ENCODE assay signal across 24 cellular contexts in genomic region chr3:194504861-194505260, GRCh38. TPM values are rescaled to one million over a fixed set of nuclear protein-coding genes. Genes with fewer than 3 reads are reported as not detected.
A peak's percentile ranks its signal among the peaks of the same experiment; 100 is the strongest.
DNase-seq lines count a peak whose midpoint lies in the region; ATAC-seq and TF ChIP-seq lines count a peak whose summit lies in the region.
"Had no signal": no experiment of that assay in that cellular context is flagged by ENCODE, and none has a peak within 500 bp of the region (broad histone marks: within the 10 kb centered on the region; RNA-seq: fewer than 3 reads in every experiment).

No MANE protein-coding gene starts in this region.

- H3K9me3 Mint-ChIP-seq in osteocyte (ENCODE audit: unreplicated experiment) (no peaks in the 10 kb centered on the region), natural killer cell (no peaks in the 10 kb centered on the region)

- H2BK20ac ChIP-seq in IMR-90 (ENCODE audit: low read depth, low read length), result peak overlapping the region; percentile 70

- no peak overlapping the region for H3K23ac ChIP-seq in IMR-90 (ENCODE audit: low read depth, low read length)

- no peak for TF ChIP-seq RAD21 in IMR-90 (IDR thresholded peaks at IDR 0.05; ENCODE audit: low read length)

- no peaks in the 10 kb centered on the region for H3K36me3 ChIP-seq in IMR-90 (ENCODE audit: control insufficient read depth, insufficient read depth, low read length)
- no peaks in the 10 kb centered on the region for H3K36me3 ChIP-seq in subcutaneous abdominal adipose tissue (ENCODE audit: control insufficient read depth in 5 of 5, insufficient read depth in 5 of 5, low read length in 5 of 5)
- H3K36me3 ChIP-seq in body of pancreas (replicated peaks in 1 of 2; ENCODE audit: insufficient read depth in 1 of 2, low read depth in 2 of 2), result no peaks in the 10 kb centered on the region
- H3K36me3 ChIP-seq: BE2C, BLaER1 had no signal

- H3K4me3 Mint-ChIP-seq in osteocyte (ENCODE audit: unreplicated experiment) (no peak overlapping the region), natural killer cell (no peak overlapping the region)
- H3K4me3 Mint-ChIP-seq: CD14-positive monocyte; CD4-positive, alpha-beta memory T cell; CD4-positive, CD25-positive, alpha-beta regulatory T cell; CD8-positive, alpha-beta memory T cell had no signal

- no peak for DNase-seq in IMR-90
- peak; percentile 25 for DNase-seq in osteocyte (ENCODE audit: extremely low spot score, unreplicated experiment)
- DNase-seq in body of pancreas, result no peak
- no peak for DNase-seq in globus pallidus (ENCODE audit: low spot score)
- no peak for DNase-seq in natural killer cell
- DNase-seq: 8988T; ACHN; BE2C; C1 segment of cervical spinal cord; CD4-positive, alpha-beta memory T cell; CD4-positive, CD25-positive, alpha-beta regulatory T cell; CD8-positive, alpha-beta memory T cell; COR-L47; DMS 273 treated with DMSO at 0.1 percent for 48 hours; DMS153; DMS53; DMS79; DND-41; EL; GDM1 had no signal

- H4K8ac ChIP-seq in IMR-90 (ENCODE audit: low read depth in 2 of 2, low read length in 2 of 2), result no peak overlapping the region; a peak in 1 of 4 replicates

- TF ChIP-seq POLR2A in IMR-90 (IDR thresholded peaks at IDR 0.05; ENCODE audit: low read depth, low read length), result no peak
- TF ChIP-seq POLR2A in body of pancreas (IDR thresholded peaks at IDR 0.05), result no peak

- no peaks in the 10 kb centered on the region for H3K9me3 ChIP-seq in IMR-90 (ENCODE audit: control insufficient read depth, insufficient read depth, low read length)
- H3K9me3 ChIP-seq in subcutaneous abdominal adipose tissue (ENCODE audit: control insufficient read depth in 5 of 5, low read length in 5 of 5), result no peaks in the 10 kb centered on the region
- no peaks in the 10 kb centered on the region for H3K9me3 ChIP-seq in body of pancreas
- H3K9me3 ChIP-seq: BE2C had no signal

- no peak overlapping the region for H3K4me2 ChIP-seq in IMR-90 (ENCODE audit: low read depth, low read length)
- H3K4me2 ChIP-seq: BLaER1 had no signal

- in situ Hi-C loops in IMR-90 (cut with MboI; ENCODE audit: low sequenced_read_pairs), result no loop called here

- H3K56ac ChIP-seq in IMR-90 (ENCODE audit: extremely low read depth, insufficient read depth, low read length), result no peak overlapping the region

- H2AFZ ChIP-seq in IMR-90 (replicated peaks; ENCODE audit: low read length, poor library complexity), result no peak overlapping the region

- BruUV-seq in IMR-90 (replicated peaks; lab: Mats Ljungman, UMichigan), result no TSS peak

- H3K4me1 ChIP-seq in IMR-90 (ENCODE audit: control insufficient read depth, insufficient read depth, low read length), result peaks cover 14% of the 10 kb centered on the region
- H3K4me1 ChIP-seq in subcutaneous abdominal adipose tissue (ENCODE audit: control insufficient read depth in 5 of 5, insufficient read depth in 5 of 5, low read length in 5 of 5), result peaks cover 0 to 25% (median 10%) of the 10 kb centered on the region in 5 donors
- no peaks in the 10 kb centered on the region for H3K4me1 ChIP-seq in body of pancreas
- H3K4me1 ChIP-seq: BE2C, BLaER1 had no signal

- H2AK5ac ChIP-seq in IMR-90 (ENCODE audit: low read depth, low read length), result peak overlapping the region; percentile 51; the same call in 1 of the 2 replicates

- H3K9me1 ChIP-seq in IMR-90 (ENCODE audit: insufficient read depth, low read length), result peaks cover 12% of the 10 kb centered on the region; the same call in 1 of the 2 replicates

- H4K5ac ChIP-seq in IMR-90 (ENCODE audit: low read depth, low read length), result no peak overlapping the region

- H3K9ac ChIP-seq in IMR-90 (ENCODE audit: low read depth, low read length), result no peak overlapping the region
- H3K9ac ChIP-seq in subcutaneous abdominal adipose tissue (ENCODE audit: low read length in 5 of 5), result no peak overlapping the region
- H3K9ac ChIP-seq: BLaER1 had no signal

- intact Hi-C loops in IMR-90 (cut with micrococcal nuclease), result loop anchor here (2.0 kb wide), 1 partner anchor 14 kb away; no protein-coding TSS in a partner anchor
- intact Hi-C loops in body of pancreas (cut with DNase I), result no loop called here
- intact Hi-C loops in natural killer cell (cut with micrococcal nuclease), result no loop called here

- H3K4me1 Mint-ChIP-seq in osteocyte (ENCODE audit: unreplicated experiment) (peaks cover 56% of the 10 kb centered on the region), natural killer cell (no peaks in the 10 kb centered on the region)
- H3K4me1 Mint-ChIP-seq: CD4-positive, alpha-beta memory T cell; CD8-positive, alpha-beta memory T cell had no signal

- H3K27ac Mint-ChIP-seq in osteocyte (ENCODE audit: unreplicated experiment) (peak overlapping the region; percentile 64), natural killer cell (no peak overlapping the region)
- H3K27ac Mint-ChIP-seq: CD14-positive monocyte had no signal

- POLR2A ChIA-PET in IMR-90 (lab: Charles Lee; ENCODE audit: unreplicated experiment), result no interaction called here

- no peaks in the 10 kb centered on the region for H3K27me3 ChIP-seq in IMR-90 (ENCODE audit: control insufficient read depth, insufficient read depth, low read length)
- no peaks in the 10 kb centered on the region for H3K27me3 ChIP-seq in subcutaneous abdominal adipose tissue (ENCODE audit: control insufficient read depth in 5 of 5, insufficient read depth in 4 of 5, low read length in 5 of 5)
- H3K27me3 ChIP-seq in body of pancreas, result no peaks in the 10 kb centered on the region
- H3K27me3 ChIP-seq: BE2C, BLaER1 had no signal

- H3K79me1 ChIP-seq in IMR-90 (ENCODE audit: low read depth in 1 of 2, low read length in 2 of 2), result peaks cover 0 to 5% of the 10 kb centered on the region in 2 experiments; a peak in 1 of 4 replicates

- H2BK5ac ChIP-seq in IMR-90 (ENCODE audit: low read depth, low read length, poor library complexity, severe bottlenecking), result no peak overlapping the region

- WGBS in IMR-90 (ENCODE audit: extremely low coverage in 2 of 2, insufficient read length in 1 of 2), 2 experiments, result no CpG with 5 or more reads among the region's 7 CpGs
- WGBS in body of pancreas, 2 donors, result 88 to 93% methylated on average over 7 of the region's 7 CpGs

- H3K27ac ChIP-seq in IMR-90 (ENCODE audit: insufficient read depth, low read length) (no peak overlapping the region), subcutaneous abdominal adipose tissue (ENCODE audit: low read depth, low read length) (peak overlapping the region; percentile 75), body of pancreas (no peak overlapping the region)
- H3K27ac ChIP-seq: BLaER1 had no signal

- TF ChIP-seq CTCF in IMR-90 (conservative IDR thresholded peaks at IDR 0.05; ENCODE audit: low read depth, low read length) (no peak), osteocyte (IDR thresholded peaks at IDR 0.05) (no peak), body of pancreas (IDR thresholded peaks at IDR 0.05) (no peak), natural killer cell (IDR thresholded peaks at IDR 0.05) (no peak)

- H3K4ac ChIP-seq in IMR-90 (ENCODE audit: low read depth, low read length), result peak overlapping the region; percentile 58; the same call in 1 of the 2 replicates

- dilution Hi-C loops in IMR-90 (cut with HindIII; ENCODE audit: low sequenced_read_pairs, unreplicated experiment), result no loop called here

- H2BK120ac ChIP-seq in IMR-90 (ENCODE audit: low read depth, low read length), result peak overlapping the region; percentile 83

- CTCF ChIA-PET in IMR-90 (lab: Yijun Ruan, JAX), result interaction anchor here (0.6 kb wide), 1 partner anchor 19 kb away, joined by 4 read pairs; no protein-coding TSS in a partner anchor

- H3K4me3 ChIP-seq in IMR-90 (ENCODE audit: insufficient read depth, low read depth, low read length) (no peak overlapping the region), subcutaneous abdominal adipose tissue (ENCODE audit: low read depth in 1 of 5, low read length in 5 of 5) (no peak overlapping the region), body of pancreas (no peak overlapping the region)
- H3K4me3 ChIP-seq: BLaER1, GM12878 had no signal

- H4K91ac ChIP-seq in IMR-90 (ENCODE audit: insufficient read depth, low read depth, low read length), result peak overlapping the region; percentile 29

- no peak overlapping the region for H2AK9ac ChIP-seq in IMR-90 (replicated peaks; ENCODE audit: low read depth, low read length, poor library complexity)

- peak overlapping the region; percentile 26; the same call in 1 of the 3 replicates for H2BK15ac ChIP-seq in IMR-90 (ENCODE audit: low read depth, low read length)

- H3K18ac ChIP-seq in IMR-90 (ENCODE audit: low read depth, low read length), result 0 out of 2 replicates have a peak overlapping the region, but pooled peaks have one; percentile 1

- ATAC-seq in IMR-90 (ENCODE audit: low read depth) (no peak), body of pancreas (no peak), natural killer cell (no peak)
- ATAC-seq: GM12878 had no signal

- H3K14ac ChIP-seq in IMR-90 (replicated peaks; ENCODE audit: low read depth, low read length), result no peak overlapping the region; the same call in 1 of the 2 replicates

- H3K36me3 Mint-ChIP-seq in osteocyte (ENCODE audit: unreplicated experiment) (no peaks in the 10 kb centered on the region), natural killer cell (no peaks in the 10 kb centered on the region)

- H3K27me3 Mint-ChIP-seq in osteocyte (ENCODE audit: unreplicated experiment) (no peaks in the 10 kb centered on the region), natural killer cell (ENCODE audit: low read depth in 2 of 2) (no peaks in the 10 kb centered on the region)
- H3K27me3 Mint-ChIP-seq: CD4-positive, alpha-beta memory T cell; CD4-positive, CD25-positive, alpha-beta regulatory T cell had no signal

- H4K20me1 ChIP-seq in IMR-90 (ENCODE audit: insufficient read depth, low read length), result no peaks in the 10 kb centered on the region
- H4K20me1 ChIP-seq: BLaER1 had no signal

TF ChIP-seq in IMR-90, 13 proteins besides CTCF, POLR2A, EP300 and RAD21 (continues in another document):
- no peak for TF ChIP-seq MAZ (IDR thresholded peaks at IDR 0.05; ENCODE audit: borderline replicate concordance, low read depth, low read length)
- TF ChIP-seq USF2 (IDR thresholded peaks at IDR 0.05; ENCODE audit: low read depth, low read length), result no peak
- TF ChIP-seq MAFK (IDR thresholded peaks at IDR 0.05; ENCODE audit: low read depth, low read length), result no peak
- no peak for TF ChIP-seq BHLHE40 (IDR thresholded peaks at IDR 0.05; ENCODE audit: low read depth, low read length)
- TF ChIP-seq CEBPB (IDR thresholded peaks at IDR 0.05; ENCODE audit: low read depth, low read length), result no peak

RNA-seq across cellular contexts. Expression of gene ATP13A3, which starts 18.1 kb away (rescaled TPM):
- total RNA-seq in IMR-90 (2012; rRNA removed) (154 and 284 TPM in 2 replicates), osteocyte (59.7 and 63.1 TPM in 2 replicates), body of pancreas (10 to 100 TPM; 35.6 to 56.0 TPM), natural killer cell (10 to 100 TPM; 62.9 to 79.2 (median 64.2) TPM)
- 37.5 and 48.1 TPM in 2 replicates for polyA plus RNA-seq in IMR-90 (2012; rRNA removed)
- 11.9 and 18.2 TPM in 2 replicates for polyA plus RNA-seq in IMR-90 (2012; cell fraction: cytosol; rRNA removed)
- 8.3 and 70.9 TPM in 2 replicates for polyA plus RNA-seq in IMR-90 (2012; cell fraction: nucleus; rRNA removed; ENCODE audit: low replicate concordance)
